24 cellular contexts compared by ENCODE assay signal in genomic region chr18:78770149-78771139, GRCh38.
DNase-seq lines count a peak whose midpoint lies in the region; ATAC-seq lines count a peak whose summit lies in the region.
"Had no signal": no experiment of that assay in that cellular context is flagged by ENCODE, and none has a peak within 500 bp of the region (broad histone marks: within the 10 kb centered on the region; RNA-seq: fewer than 3 reads in every experiment).

No MANE protein-coding gene starts in this region.

- no peaks in the 10 kb centered on the region for H3K79me1 ChIP-seq in mesendoderm (ENCODE audit: low read length)

- no peak overlapping the region for H2BK15ac ChIP-seq in mesendoderm (replicated peaks; ENCODE audit: low read depth)

- no peak overlapping the region for H3K4me2 ChIP-seq in mesendoderm (ENCODE audit: low read length)
- H3K4me2 ChIP-seq: hepatocyte had no signal

- H3K27me3 ChIP-seq in mesendoderm (ENCODE audit: insufficient read depth, low read length, poor library complexity) = no peaks in the 10 kb centered on the region
- H3K27me3 ChIP-seq: hepatocyte had no signal

- DNase-seq in DMS153 treated with DMSO at 0.1 percent for 48 hours (lab: John Stamatoyannopoulos, UW; ENCODE audit: unreplicated experiment) (peak; percentile 39), NCI-H1105 treated with DMSO at 0.1 percent for 48 hours (lab: John Stamatoyannopoulos, UW) (peak; percentile 60), NCI-H748 (lab: John Stamatoyannopoulos, UW; ENCODE audit: unreplicated experiment) (peak; percentile 93), mesendoderm (peak; percentile 54), GF-D8 (lab: John Stamatoyannopoulos, UW) (no peak), UCSD-AML1 (lab: John Stamatoyannopoulos, UW; ENCODE audit: unreplicated experiment) (no peak)
- DNase-seq: activated CD4-positive, alpha-beta T cell treated with anti-CD3 and anti-CD28 coated beads for 4 hours; activated naive CD8-positive, alpha-beta T cell treated with anti-CD3 and anti-CD28 coated beads for 36 hours; cerebellar nuclear complex; erythroblast; foreskin fibroblast; KBM-7; left ventricle myocardium superior; MM.1S; NCI-H2029 treated with DMSO at 0.1 percent for 48 hours; NCI-H774; small intestine; stimulated activated CD4-positive, alpha-beta T cell treated with anti-CD3 and anti-CD28 coated beads, Interleukin-2, amount 100 ng/mL, for 24 hours had no signal

- no peak overlapping the region for H3K4ac ChIP-seq in mesendoderm (ENCODE audit: low read depth, low read length)

- WGBS in mesendoderm (ENCODE audit: extremely low coverage, insufficient coverage, low lambda C conversion rate) = no CpG with 5 or more reads among the region's 33 CpGs

- no peak overlapping the region for H2BK120ac ChIP-seq in mesendoderm (ENCODE audit: low read depth, low read length)

- no peak overlapping the region for H3K23ac ChIP-seq in mesendoderm (ENCODE audit: low read length)

- no peak overlapping the region for H4K5ac ChIP-seq in mesendoderm (ENCODE audit: low read length)

- H3K4me3 ChIP-seq in mesendoderm (ENCODE audit: low read length) = no peak overlapping the region
- H3K4me3 ChIP-seq: HAP-1, hepatocyte had no signal

- H3K27ac ChIP-seq in mesendoderm (ENCODE audit: low read depth, low read length) = no peak overlapping the region
- H3K27ac ChIP-seq: hepatocyte had no signal

- H3K56ac ChIP-seq in mesendoderm (ENCODE audit: low read length) = no peak overlapping the region

- H3K9ac ChIP-seq in mesendoderm (ENCODE audit: low read length) = no peak overlapping the region

- no peak overlapping the region for H2AK5ac ChIP-seq in mesendoderm (ENCODE audit: low read length)

- H3K36me3 ChIP-seq in mesendoderm (ENCODE audit: control insufficient read depth, insufficient read depth, low read length) = no peaks in the 10 kb centered on the region
- H3K36me3 ChIP-seq: HAP-1 had no signal

- H4K8ac ChIP-seq in mesendoderm (ENCODE audit: low read depth, low read length) = no peak overlapping the region

- no peak for ATAC-seq in GM21367 (IDR thresholded peaks at IDR 0.05; ENCODE audit: unreplicated experiment)
- no peak for ATAC-seq in HG03457 (IDR thresholded peaks at IDR 0.05; ENCODE audit: unreplicated experiment)
- ATAC-seq: activated T-helper 17 cell treated with anti-CD3 and anti-CD28 coated beads, Interleukin-2, amount 50 U/mL, for 72 hours; left ventricle myocardium superior; stimulated activated effector memory CD8-positive, alpha-beta T cell treated with anti-CD3 and anti-CD28 coated beads, Interleukin-12 subunit alpha, Interleukin-12 subunit beta, amount 100 ng/mL, for 72 hours had no signal

- no peak overlapping the region for H3K18ac ChIP-seq in mesendoderm (ENCODE audit: low read length)

- H2BK5ac ChIP-seq in mesendoderm (ENCODE audit: low read length) = no peak overlapping the region

- no peaks in the 10 kb centered on the region for H3K4me1 ChIP-seq in mesendoderm (ENCODE audit: control insufficient read depth, low read depth, low read length)

- H3K79me2 ChIP-seq in mesendoderm (ENCODE audit: control insufficient read depth, insufficient read depth, low read length) = no peaks in the 10 kb centered on the region
- H3K79me2 ChIP-seq: hepatocyte had no signal

Comparison
In these comparisons a context has a peak if more than half of its experiments do, and no peak if none do; other contexts are left out.
1. DNase-seq: peak in DMS153 treated with DMSO at 0.1 percent for 48 hours (single experiment), NCI-H1105 treated with DMSO at 0.1 percent for 48 hours (single experiment), NCI-H748 (single experiment) and mesendoderm (single experiment); none in GF-D8 (single experiment) and UCSD-AML1 (single experiment).